In genomic region chr13:79404361-79404760, GRCh38 we compare ENCODE assay signal across 10 cellular contexts. TPM values are rescaled to one million over a fixed set of nuclear protein-coding genes. Genes with fewer than 3 reads are reported as not detected.
DNase-seq lines count a peak whose midpoint lies in the region; ATAC-seq, FAIRE-seq and TF ChIP-seq lines count a peak whose summit lies in the region.
"Had no signal": no experiment of that assay in that cellular context is flagged by ENCODE, and none has a peak within 500 bp of the region (broad histone marks: within the 10 kb centered on the region; RNA-seq: fewer than 3 reads in every experiment).

No MANE protein-coding gene starts in this region.

- no peak for DNase-seq in right atrium auricular region (ENCODE audit: low spot score)
- DNase-seq in Right ventricle myocardium superior = no peak
- no peak for DNase-seq in GM12878 (ENCODE audit: low read depth, low spot score)
- DNase-seq in lower lobe of right lung = no peak
- DNase-seq in AG08396 (ENCODE audit: low spot score) = no peak
- DNase-seq in NCI-H2029 treated with DMSO at 0.1 percent for 48 hours (lab: John Stamatoyannopoulos, UW) = no peak
- no peak for DNase-seq in globus pallidus (ENCODE audit: low spot score)
- DNase-seq: activated CD8-positive, alpha-beta T cell treated with anti-CD3 and anti-CD28 coated beads, Interleukin-2, amount 10 ng/mL, durations not matched to agents 7 days and 5 days; HFFc6 had no signal

- 0% methylated on average over 1 of the region's 1 CpG for WGBS in GM12878 (ENCODE audit: insufficient coverage, insufficient replicate concordance, low lambda C conversion rate, missing lambda C conversion rate)

- RAD21 ChIA-PET in GM12878 (lab: Charles Lee; ENCODE audit: unreplicated experiment) = interaction anchor here (1.1 to 1.6 kb wide), 2 partner anchors 20 to 137 kb away, joined by 4 read pairs; no protein-coding TSS in a partner anchor

- H3K36me3 ChIP-seq in right atrium auricular region (no peaks in the 10 kb centered on the region), GM12878 (ENCODE audit: control insufficient read depth in 2 of 2, insufficient read depth in 2 of 2, low read length in 1 of 2) (peaks cover 0 to 10% of the 10 kb centered on the region in 2 experiments; a peak in 2 of 4 replicates), lower lobe of right lung (peaks cover 10% of the 10 kb centered on the region)

- peak overlapping the region; percentile 99 for H3K9ac ChIP-seq in GM12878 (ENCODE audit: control insufficient read depth, insufficient read depth, low read length)

- TF ChIP-seq CTCF in right atrium auricular region (IDR thresholded peaks at IDR 0.05) (no peak), GM12878 (IDR thresholded peaks at IDR 0.05 in 2 of 3, conservative IDR thresholded peaks at IDR 0.05 in 1 of 3; ENCODE audit: control insufficient read depth in 2 of 3, extremely low read depth in 1 of 3, insufficient read depth in 1 of 3, low read depth in 3 of 3, low read length in 3 of 3) (no peak), lower lobe of right lung (IDR thresholded peaks at IDR 0.05) (no peak)

- SMC1A ChIA-PET in GM12878 (lab: Charles Lee; ENCODE audit: uncharacterized antibody, unreplicated experiment) = interaction anchor here (0.7 to 3.8 kb wide), 7 partner anchors 13 to 140 kb away, joined by 3 to 22 read pairs (median 5); no protein-coding TSS in a partner anchor

- no peaks in the 10 kb centered on the region for H3K9me3 ChIP-seq in right atrium auricular region
- no peaks in the 10 kb centered on the region for H3K9me3 ChIP-seq in GM12878 (replicated peaks; ENCODE audit: control insufficient read depth, insufficient read depth, low read length)
- H3K9me3 ChIP-seq in lower lobe of right lung = no peaks in the 10 kb centered on the region

- ATAC-seq in Right ventricle myocardium superior (ENCODE audit: poor library complexity) (no peak), GM12878 (no peak), lower lobe of right lung (no peak), GM21723 (IDR thresholded peaks at IDR 0.05; ENCODE audit: unreplicated experiment) (no peak)
- ATAC-seq: activated CD8-positive, alpha-beta T cell treated with anti-CD3 and anti-CD28 coated beads, Interleukin-2, amount 10 ng/mL, durations not matched to agents 7 days and 5 days had no signal

- no peak for FAIRE-seq in GM12878 (lab: Jason Lieb, UNC)

- peaks cover 83% of the 10 kb centered on the region for H3K79me2 ChIP-seq in GM12878 (ENCODE audit: control insufficient read depth, insufficient read depth, low read length)

- H3K4me1 ChIP-seq in right atrium auricular region (peaks cover 0 to 45% of the 10 kb centered on the region in 2 donors), GM12878 (ENCODE audit: control insufficient read depth, insufficient read depth, low read length) (peaks cover 2% of the 10 kb centered on the region; the same call in 1 of the 2 replicates), lower lobe of right lung (peaks cover 61% of the 10 kb centered on the region)

- no peak for TF ChIP-seq RAD21 in GM12878 (IDR thresholded peaks at IDR 0.05; ENCODE audit: insufficient read depth, low read depth, low read length)

- TF ChIP-seq EP300 in GM12878 (IDR thresholded peaks at IDR 0.05; ENCODE audit: borderline replicate concordance in 1 of 2, control insufficient read depth in 1 of 2, low read depth in 2 of 2, low read length in 2 of 2) = no peak

- no peak for TF ChIP-seq POLR2A in GM12878 (IDR thresholded peaks at IDR 0.05; ENCODE audit: low read depth, low read length)

- BruUV-seq in GM12878 (replicated peaks; lab: Mats Ljungman, UMichigan) = TSS peak; percentile 63

- H2AFZ ChIP-seq in GM12878 (ENCODE audit: control insufficient read depth, low read depth, low read length) = no peak overlapping the region

- CTCF ChIA-PET in GM12878 (lab: Yijun Ruan, JAX) = interaction anchor here (2.0 to 4.7 kb wide), 2 partner anchors 13 to 139 kb away, joined by 6 to 32 read pairs; no protein-coding TSS in a partner anchor

- no peaks in the 10 kb centered on the region for H4K20me1 ChIP-seq in GM12878 (ENCODE audit: control insufficient read depth, insufficient read depth)

- no peaks in the 10 kb centered on the region for H3K27me3 ChIP-seq in right atrium auricular region
- no peaks in the 10 kb centered on the region for H3K27me3 ChIP-seq in GM12878 (replicated peaks in 1 of 2; ENCODE audit: control insufficient read depth in 2 of 2, insufficient read depth in 2 of 2, low read length in 1 of 2)
- no peaks in the 10 kb centered on the region for H3K27me3 ChIP-seq in lower lobe of right lung (ENCODE audit: low read depth)

- intact Hi-C loops in Right ventricle myocardium superior (cut with DNase I) = no loop called here
- intact Hi-C loops in GM12878 (cut with micrococcal nuclease; ENCODE audit: unreplicated experiment) = no loop called here
- intact Hi-C loops in lower lobe of right lung (cut with DNase I) = no loop called here

- POLR2A ChIA-PET in GM12878 (lab: Charles Lee) = interaction anchor here (1.8 to 2.3 kb wide), 2 partner anchors 18 to 77 kb away, joined by 5 to 9 read pairs; partner anchors contain the start of gene NDFIP2

- H3K4me3 ChIP-seq in right atrium auricular region = peak overlapping the region; percentile 80 to 87
- H3K4me3 ChIP-seq in GM12878 = peak overlapping the region; percentile 99
- peak overlapping the region; percentile 81 for H3K4me3 ChIP-seq in lower lobe of right lung

- in situ Hi-C loops in GM12878 (cut with MboI) = no loop called here

- peak overlapping the region in 1 of 2 donors; percentile 96 for H3K27ac ChIP-seq in right atrium auricular region
- H3K27ac ChIP-seq in GM12878 (ENCODE audit: control insufficient read depth, insufficient read depth) = peak overlapping the region; percentile 99
- no peak overlapping the region for H3K27ac ChIP-seq in lower lobe of right lung

- peak overlapping the region; percentile 73 for H3K4me2 ChIP-seq in GM12878 (ENCODE audit: control insufficient read depth, insufficient read depth)

TF ChIP-seq in GM12878, 131 proteins besides CTCF, POLR2A, EP300 and RAD21:
- TF ChIP-seq ZBED1 (IDR thresholded peaks at IDR 0.05; ENCODE audit: borderline replicate concordance) (0 out of 2 replicates have a peak, but pooled peaks have one; percentile 5), YBX1 (IDR thresholded peaks at IDR 0.05) (no peak), PKNOX1 (IDR thresholded peaks at IDR 0.05) (no peak)

RNA-seq across cellular contexts. Expression of gene RBM26, which starts 1.7 kb away (rescaled TPM):
- 10 to 100 TPM; 19.0 to 19.1 TPM for total RNA-seq in right atrium auricular region
- 17.3 TPM for total RNA-seq in Right ventricle myocardium superior
- 285 and 300 TPM in 2 replicates for total RNA-seq in GM12878 (2013; cell fraction: nucleolus; rRNA removed)
- 38.5 and 45.3 TPM in 2 replicates for total RNA-seq in GM12878 (2014; rRNA removed)
- 69.9 and 72.3 TPM in 2 replicates for total RNA-seq in GM12878 (2014; rRNA removed; fragmentation: Illumina TruSeq; extraction: Trizol)
- 48.7 and 51.7 TPM in 2 replicates for total RNA-seq in GM12878 (2021)
- polyA plus RNA-seq in GM12878 (2011; ENCODE audit: low read depth) = 19.2 TPM
- 54.2 and 77.4 TPM in 2 replicates for polyA plus RNA-seq in GM12878 (2011; rRNA removed)
- 19.0 and 20.8 TPM in 2 replicates for polyA plus RNA-seq in GM12878 (2011; cell fraction: cytosol; rRNA removed)
- 103 and 106 TPM in 2 replicates for polyA plus RNA-seq in GM12878 (2011; cell fraction: nucleus; rRNA removed)
- polyA plus RNA-seq in GM12878 (2012) = 31.6 and 35.0 TPM in 2 replicates
- 71.3 and 89.8 TPM in 2 replicates for polyA plus RNA-seq in GM12878 (2014; fragmentation: Illumina TruSeq; extraction: Trizol)
- polyA plus RNA-seq in GM12878 (2014; fragmentation: Nextera tagmentation; extraction: Ambion mirVana) = 10 to 100 TPM; 17.6 to 19.2 TPM
- 35.6 and 39.2 TPM in 2 replicates for polyA plus RNA-seq in GM12878 (2014; rRNA removed)
- 10 to 100 TPM; 24.7 to 24.8 TPM for polyA plus RNA-seq in GM12878 (2016; fragmentation: Nextera tagmentation; extraction: Ambion mirVana)
- 39.0 and 45.2 TPM in 2 replicates for polyA minus RNA-seq in GM12878 (2011; rRNA and poly(A)+ RNA removed)
- 18.9 and 19.4 TPM in 2 replicates for polyA minus RNA-seq in GM12878 (2011; cell fraction: cytosol; rRNA and poly(A)+ RNA removed)
- 74.5 and 103 TPM in 2 replicates for polyA minus RNA-seq in GM12878 (2011; cell fraction: nucleus; rRNA and poly(A)+ RNA removed)
- 44.0 TPM for total RNA-seq in lower lobe of right lung
